Comparison of ENCODE assay signal across 8 cellular contexts in the genomic region with DNA sequence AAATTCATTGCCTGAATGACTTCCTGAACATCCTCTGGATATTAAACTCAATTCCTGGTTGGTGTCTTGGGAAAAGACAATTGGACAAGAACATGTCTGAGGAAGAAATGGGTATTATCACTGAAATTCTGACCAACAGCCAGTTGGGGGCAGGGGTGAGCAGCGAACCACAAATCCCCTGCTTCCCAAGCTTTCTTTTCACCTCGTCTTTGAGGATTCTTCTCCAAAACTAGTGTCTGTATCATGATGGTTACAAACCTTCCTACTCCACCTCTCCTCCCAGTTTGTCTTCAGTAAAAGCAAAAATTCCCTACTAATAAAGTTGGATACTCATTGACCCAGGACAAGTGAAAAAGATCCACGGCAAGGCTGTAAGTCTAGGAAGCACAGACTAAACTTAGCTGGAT.
DNase-seq lines count a peak whose midpoint lies in the region; ATAC-seq, FAIRE-seq and TF ChIP-seq lines count a peak whose summit lies in the region.

No MANE protein-coding gene starts in this region.

- ATAC-seq in HG02840 (IDR thresholded peaks at IDR 0.05; ENCODE audit: low FRiP score, unreplicated experiment), result no peak
- no peak for ATAC-seq in HG03135 (IDR thresholded peaks at IDR 0.05; ENCODE audit: unreplicated experiment)

- DNase-seq in AG20443 (ENCODE audit: low spot score) (peak; percentile 81), GM13976 (ENCODE audit: low spot score) (peak; percentile 31), RCC 7860 (ENCODE audit: low spot score) (peak; percentile 31), fibroblast of peridontal ligament (ENCODE audit: extremely low read depth) (peak; percentile 67), pons (ENCODE audit: low spot score) (peak; percentile 66), NCI-H1930 (lab: John Stamatoyannopoulos, UW) (no peak)

- in situ Hi-C loops in GM13976 (cut with MboI; ENCODE audit: low sequenced_read_pairs, unreplicated experiment), result loop anchor here (10.0 to 25.0 kb wide), 2 partner anchors 247 to 380 kb away; no protein-coding TSS in a partner anchor

- no peak for FAIRE-seq in RCC 7860 (lab: Jason Lieb, UNC)

- TF ChIP-seq CTCF in GM13976 (IDR thresholded peaks at IDR 0.05; ENCODE audit: borderline replicate concordance, control extremely low read depth, extremely low read depth, insufficient read depth, missing control alignments), result peak; percentile 47

Comparison
In these comparisons a context has a peak if more than half of its experiments do, and no peak if none do; other contexts are left out.
1. DNase-seq: peak in AG20443 (single experiment), GM13976 (single experiment), RCC 7860 (single experiment), fibroblast of peridontal ligament (single experiment) and pons (single experiment); none in NCI-H1930 (0 of 2).